Comparison of ENCODE assay signal across 2 cellular contexts in the genomic region with DNA sequence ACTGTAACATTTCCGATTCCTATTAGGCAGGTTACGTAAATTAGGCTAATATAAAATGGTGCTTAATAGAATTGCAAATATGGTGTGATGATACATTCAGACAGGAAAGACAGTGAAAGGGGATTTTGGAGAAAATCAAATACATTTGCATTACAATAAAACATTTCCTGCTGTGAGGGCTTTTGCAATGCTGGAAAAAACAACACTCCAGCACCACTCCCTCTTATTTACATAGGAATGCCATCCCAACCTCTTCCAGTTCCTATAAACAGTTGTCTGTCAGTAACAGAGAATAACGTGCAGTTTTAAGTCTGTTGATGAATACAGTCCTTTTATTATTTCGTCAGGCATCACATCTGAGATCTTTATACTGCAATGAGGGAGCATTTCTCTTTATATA.
TF ChIP-seq lines count a peak whose summit lies in the region.

No MANE protein-coding gene starts in this region.

TF ChIP-seq in HEK293T, 16 proteins besides CTCF, POLR2A, EP300 and RAD21:
- TF ChIP-seq, protein P1, sequence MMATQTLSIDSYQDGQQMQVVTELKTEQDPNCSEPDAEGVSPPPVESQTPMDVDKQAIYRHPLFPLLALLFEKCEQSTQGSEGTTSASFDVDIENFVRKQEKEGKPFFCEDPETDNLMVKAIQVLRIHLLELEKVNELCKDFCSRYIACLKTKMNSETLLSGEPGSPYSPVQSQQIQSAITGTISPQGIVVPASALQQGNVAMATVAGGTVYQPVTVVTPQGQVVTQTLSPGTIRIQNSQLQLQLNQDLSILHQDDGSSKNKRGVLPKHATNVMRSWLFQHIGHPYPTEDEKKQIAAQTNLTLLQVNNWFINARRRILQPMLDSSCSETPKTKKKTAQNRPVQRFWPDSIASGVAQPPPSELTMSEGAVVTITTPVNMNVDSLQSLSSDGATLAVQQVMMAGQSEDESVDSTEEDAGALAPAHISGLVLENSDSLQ (IDR thresholded peaks at IDR 0.05) = peak; percentile 42; the same call in 1 of the 2 replicates
- no peak for TF ChIP-seq ELF4 (IDR thresholded peaks at IDR 0.05)
- peak; percentile 63; the same call in 1 of the 2 replicates for TF ChIP-seq CTBP1 (IDR thresholded peaks at IDR 0.05; ENCODE audit: borderline replicate concordance)
- TF ChIP-seq FOXA1 (IDR thresholded peaks at IDR 0.05) = peak; percentile 76; the same call in 1 of the 2 replicates
TF ChIP-seq in HEK293T: peak in this region for 3.

TF ChIP-seq in H1, 55 proteins besides CTCF, POLR2A, EP300 and RAD21 (continued from another document):
- TF ChIP-seq, protein P2, sequence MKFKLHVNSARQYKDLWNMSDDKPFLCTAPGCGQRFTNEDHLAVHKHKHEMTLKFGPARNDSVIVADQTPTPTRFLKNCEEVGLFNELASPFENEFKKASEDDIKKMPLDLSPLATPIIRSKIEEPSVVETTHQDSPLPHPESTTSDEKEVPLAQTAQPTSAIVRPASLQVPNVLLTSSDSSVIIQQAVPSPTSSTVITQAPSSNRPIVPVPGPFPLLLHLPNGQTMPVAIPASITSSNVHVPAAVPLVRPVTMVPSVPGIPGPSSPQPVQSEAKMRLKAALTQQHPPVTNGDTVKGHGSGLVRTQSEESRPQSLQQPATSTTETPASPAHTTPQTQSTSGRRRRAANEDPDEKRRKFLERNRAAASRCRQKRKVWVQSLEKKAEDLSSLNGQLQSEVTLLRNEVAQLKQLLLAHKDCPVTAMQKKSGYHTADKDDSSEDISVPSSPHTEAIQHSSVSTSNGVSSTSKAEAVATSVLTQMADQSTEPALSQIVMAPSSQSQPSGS (IDR thresholded peaks at IDR 0.05; ENCODE audit: low read length) = peak; percentile 51; the same call in 1 of the 2 replicates
- TF ChIP-seq POU5F1 (IDR thresholded peaks at IDR 0.05; ENCODE audit: low read depth, low read length) (peak; percentile 95), CREB1 (IDR thresholded peaks at IDR 0.05) (no peak), TEAD4 (IDR thresholded peaks at IDR 0.05; ENCODE audit: low read depth, low read length) (peak; percentile 86; the same call in 1 of the 2 replicates), GABPA (IDR thresholded peaks at IDR 0.05; ENCODE audit: borderline replicate concordance, insufficient read depth, low read length) (no peak), CEBPB (IDR thresholded peaks at IDR 0.05; ENCODE audit: low read depth, low read length) (peak; percentile 95), CHD2 (IDR thresholded peaks at IDR 0.05; ENCODE audit: low read length) (peak; percentile 62; the same call in 1 of the 2 replicates), CTBP2 (IDR thresholded peaks at IDR 0.05; ENCODE audit: borderline replicate concordance, insufficient read depth, insufficient read length, low read length) (no peak), BCL11A (IDR thresholded peaks at IDR 0.05; ENCODE audit: low read depth in 2 of 2, low read length in 2 of 2) (peak; percentile 36 to 62), RFX5 (IDR thresholded peaks at IDR 0.05; ENCODE audit: borderline replicate concordance, low read depth, low read length) (no peak), TCF12 (IDR thresholded peaks at IDR 0.05; ENCODE audit: low read depth, low read length) (0 out of 2 replicates have a peak, but pooled peaks have one; percentile 70), BRCA1 (IDR thresholded peaks at IDR 0.05; ENCODE audit: low read depth, low read length) (no peak), FOSL1 (IDR thresholded peaks at IDR 0.05; ENCODE audit: insufficient read depth, low read depth, low read length) (no peak), TAF1 (IDR thresholded peaks at IDR 0.05; ENCODE audit: low read depth, low read length) (peak; percentile 49; the same call in 1 of the 2 replicates), EZH2 (IDR thresholded peaks at IDR 0.05; ENCODE audit: low read depth, low read length, severe bottlenecking) (no peak), SRF (IDR thresholded peaks at IDR 0.05; ENCODE audit: low read depth, low read length) (peak; percentile 2; the same call in 1 of the 2 replicates), JUND (IDR thresholded peaks at IDR 0.05; ENCODE audit: low read length) (no peak), NANOG (IDR thresholded peaks at IDR 0.05; ENCODE audit: insufficient read depth, low read depth, low read length, poor library complexity, severe bottlenecking) (peak; percentile 34), SIN3A (conservative IDR thresholded peaks at IDR 0.05 in 1 of 2, IDR thresholded peaks at IDR 0.05 in 1 of 2; ENCODE audit: low read depth in 1 of 2, low read length in 2 of 2) (0 out of 4 replicates have a peak, but pooled peaks of 1 of the 2 experiments have one; percentile 45), TBP (IDR thresholded peaks at IDR 0.05; ENCODE audit: low read depth, low read length) (peak; percentile 66), HDAC2 (IDR thresholded peaks at IDR 0.05; ENCODE audit: borderline replicate concordance in 1 of 2, low read depth in 2 of 2, low read length in 2 of 2) (peak; percentile 73 to 97; a peak in 3 of 4 replicates), POLR2AphosphoS5 (IDR thresholded peaks at IDR 0.05; ENCODE audit: low read depth, low read length) (0 out of 2 replicates have a peak, but pooled peaks have one; percentile 34), MAFK (IDR thresholded peaks at IDR 0.05; ENCODE audit: low read depth, low read length) (no peak)
- TF ChIP-seq, protein P3, sequence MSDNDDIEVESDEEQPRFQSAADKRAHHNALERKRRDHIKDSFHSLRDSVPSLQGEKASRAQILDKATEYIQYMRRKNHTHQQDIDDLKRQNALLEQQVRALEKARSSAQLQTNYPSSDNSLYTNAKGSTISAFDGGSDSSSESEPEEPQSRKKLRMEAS (IDR thresholded peaks at IDR 0.05) = no peak
- TF ChIP-seq, protein P4, sequence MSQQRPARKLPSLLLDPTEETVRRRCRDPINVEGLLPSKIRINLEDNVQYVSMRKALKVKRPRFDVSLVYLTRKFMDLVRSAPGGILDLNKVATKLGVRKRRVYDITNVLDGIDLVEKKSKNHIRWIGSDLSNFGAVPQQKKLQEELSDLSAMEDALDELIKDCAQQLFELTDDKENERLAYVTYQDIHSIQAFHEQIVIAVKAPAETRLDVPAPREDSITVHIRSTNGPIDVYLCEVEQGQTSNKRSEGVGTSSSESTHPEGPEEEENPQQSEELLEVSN (IDR thresholded peaks at IDR 0.05) = no peak
- TF ChIP-seq, protein P5, sequence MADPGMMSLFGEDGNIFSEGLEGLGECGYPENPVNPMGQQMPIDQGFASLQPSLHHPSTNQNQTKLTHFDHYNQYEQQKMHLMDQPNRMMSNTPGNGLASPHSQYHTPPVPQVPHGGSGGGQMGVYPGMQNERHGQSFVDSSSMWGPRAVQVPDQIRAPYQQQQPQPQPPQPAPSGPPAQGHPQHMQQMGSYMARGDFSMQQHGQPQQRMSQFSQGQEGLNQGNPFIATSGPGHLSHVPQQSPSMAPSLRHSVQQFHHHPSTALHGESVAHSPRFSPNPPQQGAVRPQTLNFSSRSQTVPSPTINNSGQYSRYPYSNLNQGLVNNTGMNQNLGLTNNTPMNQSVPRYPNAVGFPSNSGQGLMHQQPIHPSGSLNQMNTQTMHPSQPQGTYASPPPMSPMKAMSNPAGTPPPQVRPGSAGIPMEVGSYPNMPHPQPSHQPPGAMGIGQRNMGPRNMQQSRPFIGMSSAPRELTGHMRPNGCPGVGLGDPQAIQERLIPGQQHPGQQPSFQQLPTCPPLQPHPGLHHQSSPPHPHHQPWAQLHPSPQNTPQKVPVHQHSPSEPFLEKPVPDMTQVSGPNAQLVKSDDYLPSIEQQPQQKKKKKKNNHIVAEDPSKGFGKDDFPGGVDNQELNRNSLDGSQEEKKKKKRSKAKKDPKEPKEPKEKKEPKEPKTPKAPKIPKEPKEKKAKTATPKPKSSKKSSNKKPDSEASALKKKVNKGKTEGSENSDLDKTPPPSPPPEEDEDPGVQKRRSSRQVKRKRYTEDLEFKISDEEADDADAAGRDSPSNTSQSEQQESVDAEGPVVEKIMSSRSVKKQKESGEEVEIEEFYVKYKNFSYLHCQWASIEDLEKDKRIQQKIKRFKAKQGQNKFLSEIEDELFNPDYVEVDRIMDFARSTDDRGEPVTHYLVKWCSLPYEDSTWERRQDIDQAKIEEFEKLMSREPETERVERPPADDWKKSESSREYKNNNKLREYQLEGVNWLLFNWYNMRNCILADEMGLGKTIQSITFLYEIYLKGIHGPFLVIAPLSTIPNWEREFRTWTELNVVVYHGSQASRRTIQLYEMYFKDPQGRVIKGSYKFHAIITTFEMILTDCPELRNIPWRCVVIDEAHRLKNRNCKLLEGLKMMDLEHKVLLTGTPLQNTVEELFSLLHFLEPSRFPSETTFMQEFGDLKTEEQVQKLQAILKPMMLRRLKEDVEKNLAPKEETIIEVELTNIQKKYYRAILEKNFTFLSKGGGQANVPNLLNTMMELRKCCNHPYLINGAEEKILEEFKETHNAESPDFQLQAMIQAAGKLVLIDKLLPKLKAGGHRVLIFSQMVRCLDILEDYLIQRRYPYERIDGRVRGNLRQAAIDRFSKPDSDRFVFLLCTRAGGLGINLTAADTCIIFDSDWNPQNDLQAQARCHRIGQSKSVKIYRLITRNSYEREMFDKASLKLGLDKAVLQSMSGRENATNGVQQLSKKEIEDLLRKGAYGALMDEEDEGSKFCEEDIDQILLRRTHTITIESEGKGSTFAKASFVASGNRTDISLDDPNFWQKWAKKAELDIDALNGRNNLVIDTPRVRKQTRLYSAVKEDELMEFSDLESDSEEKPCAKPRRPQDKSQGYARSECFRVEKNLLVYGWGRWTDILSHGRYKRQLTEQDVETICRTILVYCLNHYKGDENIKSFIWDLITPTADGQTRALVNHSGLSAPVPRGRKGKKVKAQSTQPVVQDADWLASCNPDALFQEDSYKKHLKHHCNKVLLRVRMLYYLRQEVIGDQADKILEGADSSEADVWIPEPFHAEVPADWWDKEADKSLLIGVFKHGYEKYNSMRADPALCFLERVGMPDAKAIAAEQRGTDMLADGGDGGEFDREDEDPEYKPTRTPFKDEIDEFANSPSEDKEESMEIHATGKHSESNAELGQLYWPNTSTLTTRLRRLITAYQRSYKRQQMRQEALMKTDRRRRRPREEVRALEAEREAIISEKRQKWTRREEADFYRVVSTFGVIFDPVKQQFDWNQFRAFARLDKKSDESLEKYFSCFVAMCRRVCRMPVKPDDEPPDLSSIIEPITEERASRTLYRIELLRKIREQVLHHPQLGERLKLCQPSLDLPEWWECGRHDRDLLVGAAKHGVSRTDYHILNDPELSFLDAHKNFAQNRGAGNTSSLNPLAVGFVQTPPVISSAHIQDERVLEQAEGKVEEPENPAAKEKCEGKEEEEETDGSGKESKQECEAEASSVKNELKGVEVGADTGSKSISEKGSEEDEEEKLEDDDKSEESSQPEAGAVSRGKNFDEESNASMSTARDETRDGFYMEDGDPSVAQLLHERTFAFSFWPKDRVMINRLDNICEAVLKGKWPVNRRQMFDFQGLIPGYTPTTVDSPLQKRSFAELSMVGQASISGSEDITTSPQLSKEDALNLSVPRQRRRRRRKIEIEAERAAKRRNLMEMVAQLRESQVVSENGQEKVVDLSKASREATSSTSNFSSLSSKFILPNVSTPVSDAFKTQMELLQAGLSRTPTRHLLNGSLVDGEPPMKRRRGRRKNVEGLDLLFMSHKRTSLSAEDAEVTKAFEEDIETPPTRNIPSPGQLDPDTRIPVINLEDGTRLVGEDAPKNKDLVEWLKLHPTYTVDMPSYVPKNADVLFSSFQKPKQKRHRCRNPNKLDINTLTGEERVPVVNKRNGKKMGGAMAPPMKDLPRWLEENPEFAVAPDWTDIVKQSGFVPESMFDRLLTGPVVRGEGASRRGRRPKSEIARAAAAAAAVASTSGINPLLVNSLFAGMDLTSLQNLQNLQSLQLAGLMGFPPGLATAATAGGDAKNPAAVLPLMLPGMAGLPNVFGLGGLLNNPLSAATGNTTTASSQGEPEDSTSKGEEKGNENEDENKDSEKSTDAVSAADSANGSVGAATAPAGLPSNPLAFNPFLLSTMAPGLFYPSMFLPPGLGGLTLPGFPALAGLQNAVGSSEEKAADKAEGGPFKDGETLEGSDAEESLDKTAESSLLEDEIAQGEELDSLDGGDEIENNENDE (IDR thresholded peaks at IDR 0.05; ENCODE audit: insufficient replicate concordance, low read length) = peak; percentile 61
